ENCODE assay signal across 8 cellular contexts in genomic region chr15:89776274-89777072, GRCh38. TPM values are rescaled to one million over a fixed set of nuclear protein-coding genes. Genes with fewer than 3 reads are reported as not detected.
A peak's percentile ranks its signal among the peaks of the same experiment; 100 is the strongest.
DNase-seq lines count a peak whose midpoint lies in the region; ATAC-seq and TF ChIP-seq lines count a peak whose summit lies in the region.

Gene MESP2 (plus strand): TSS chr15:89776332. CDS start chr15:89776358, 26 bp downstream.

- no peak within 1 kb of the TSS for H3K27ac ChIP-seq in HUES48 (ENCODE audit: low read depth, low read length)
- peak within 1 kb of the TSS; percentile 58 for H3K27ac ChIP-seq in left ventricle myocardium inferior (replicated peaks)

- H3K9ac ChIP-seq in HUES48 (ENCODE audit: low read depth, low read length) (no peak within 1 kb of the TSS), adipocyte (ENCODE audit: low read length) (peak within 1 kb of the TSS; percentile 79)

- DNase-seq in DMS79 treated with DMSO at 0.1 percent for 48 hours (lab: John Stamatoyannopoulos, UW): peak; percentile 2
- no peak for DNase-seq in DMS79 (lab: John Stamatoyannopoulos, UW)
- peak; percentile 89 for DNase-seq in adipocyte (ENCODE audit: low read depth)
- DNase-seq in left ventricle myocardium inferior: peak; percentile 86
- DNase-seq in posterior cingulate gyrus: peak; percentile 64 to 96 (median 74)
- DNase-seq in ureter (ENCODE audit: low spot score): peak; percentile 80

- H3K36me3 ChIP-seq in HUES48 (ENCODE audit: control insufficient read depth, insufficient read depth, low read length) (no peaks in the 10 kb centered on the region), adipocyte (ENCODE audit: control insufficient read depth, insufficient read depth, low read length, severe bottlenecking) (no peaks in the 10 kb centered on the region), left ventricle myocardium inferior (no peaks in the 10 kb centered on the region)

- peak; percentile 85 for ATAC-seq in SK-N-SH treated with all-trans-retinoic acid at 6 μM for 48 hours

- intact Hi-C loops in left ventricle myocardium inferior (cut with micrococcal nuclease): no loop called here
- intact Hi-C loops in posterior cingulate gyrus (cut with DNase I): no loop called here

- H3K4me1 ChIP-seq in HUES48 (ENCODE audit: control insufficient read depth, insufficient read depth, low read length) (no peaks in the 10 kb centered on the region), adipocyte (ENCODE audit: control insufficient read depth, insufficient read depth, low read length) (peaks cover 18% of the 10 kb centered on the region), left ventricle myocardium inferior (peaks cover 15% of the 10 kb centered on the region)

- H3K27me3 ChIP-seq in HUES48 (ENCODE audit: control insufficient read depth, insufficient read depth, low read length): peaks cover 38% of the 10 kb centered on the region
- no peaks in the 10 kb centered on the region for H3K27me3 ChIP-seq in adipocyte (replicated peaks; ENCODE audit: control insufficient read depth, insufficient read depth, low read length)
- H3K27me3 ChIP-seq in left ventricle myocardium inferior (ENCODE audit: low read depth): no peaks in the 10 kb centered on the region

- TF ChIP-seq CTCF in left ventricle myocardium inferior (IDR thresholded peaks at IDR 0.05; ENCODE audit: borderline replicate concordance): peak; percentile 72

- H3K9me3 ChIP-seq in HUES48 (ENCODE audit: control insufficient read depth, insufficient read depth, low read length) (no peaks in the 10 kb centered on the region), adipocyte (ENCODE audit: control insufficient read depth, low read length) (no peaks in the 10 kb centered on the region), left ventricle myocardium inferior (replicated peaks) (no peaks in the 10 kb centered on the region)

- H3K4me3 ChIP-seq in HUES48 (ENCODE audit: low read depth, low read length): peak within 1 kb of the TSS; percentile 48; the same call in 1 of the 2 replicates
- peak within 1 kb of the TSS; percentile 73 for H3K4me3 ChIP-seq in adipocyte (ENCODE audit: low read length)
- peak within 1 kb of the TSS; percentile 66 for H3K4me3 ChIP-seq in left ventricle myocardium inferior

TF ChIP-seq in SK-N-SH treated with all-trans-retinoic acid at 6 μM for 48 hours, 23 proteins besides CTCF, POLR2A, EP300 and RAD21:
- TF ChIP-seq ZNF565 (CRISPR knock-in tag; conservative IDR thresholded peaks at IDR 0.05; ENCODE audit: low read depth) (no peak), TSHZ2 (CRISPR knock-in tag; IDR thresholded peaks at IDR 0.05) (no peak), SNAI2 (CRISPR knock-in tag; IDR thresholded peaks at IDR 0.05) (no peak), ZNF70 (CRISPR knock-in tag; IDR thresholded peaks at IDR 0.05) (peak; percentile 79), GLIS3 (CRISPR knock-in tag; IDR thresholded peaks at IDR 0.05) (no peak), TCF4 (CRISPR knock-in tag; IDR thresholded peaks at IDR 0.05; ENCODE audit: borderline replicate concordance) (no peak)
- TF ChIP-seq, protein P1, sequence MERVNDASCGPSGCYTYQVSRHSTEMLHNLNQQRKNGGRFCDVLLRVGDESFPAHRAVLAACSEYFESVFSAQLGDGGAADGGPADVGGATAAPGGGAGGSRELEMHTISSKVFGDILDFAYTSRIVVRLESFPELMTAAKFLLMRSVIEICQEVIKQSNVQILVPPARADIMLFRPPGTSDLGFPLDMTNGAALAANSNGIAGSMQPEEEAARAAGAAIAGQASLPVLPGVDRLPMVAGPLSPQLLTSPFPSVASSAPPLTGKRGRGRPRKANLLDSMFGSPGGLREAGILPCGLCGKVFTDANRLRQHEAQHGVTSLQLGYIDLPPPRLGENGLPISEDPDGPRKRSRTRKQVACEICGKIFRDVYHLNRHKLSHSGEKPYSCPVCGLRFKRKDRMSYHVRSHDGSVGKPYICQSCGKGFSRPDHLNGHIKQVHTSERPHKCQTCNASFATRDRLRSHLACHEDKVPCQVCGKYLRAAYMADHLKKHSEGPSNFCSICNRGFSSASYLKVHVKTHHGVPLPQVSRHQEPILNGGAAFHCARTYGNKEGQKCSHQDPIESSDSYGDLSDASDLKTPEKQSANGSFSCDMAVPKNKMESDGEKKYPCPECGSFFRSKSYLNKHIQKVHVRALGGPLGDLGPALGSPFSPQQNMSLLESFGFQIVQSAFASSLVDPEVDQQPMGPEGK (CRISPR knock-in tag; IDR thresholded peaks at IDR 0.05; ENCODE audit: borderline replicate concordance): no peak

RNA-seq across cellular contexts. Expression of gene MESP2, which starts in this region (rescaled TPM):
- 0.27 TPM for total RNA-seq in left ventricle myocardium inferior
- not detected for total RNA-seq in ureter

Comparison
In these comparisons a context has a peak if more than half of its experiments do, and no peak if none do; other contexts are left out.
1. Peak in DNase-seq, H3K4me3 ChIP-seq and H3K27ac ChIP-seq in left ventricle myocardium inferior; RNA of the gene not detected or under 1 TPM.
2. Peak in DNase-seq in ureter; RNA of the gene not detected or under 1 TPM.